ENCODE assay signal across 18 cellular contexts in the genomic region with DNA sequence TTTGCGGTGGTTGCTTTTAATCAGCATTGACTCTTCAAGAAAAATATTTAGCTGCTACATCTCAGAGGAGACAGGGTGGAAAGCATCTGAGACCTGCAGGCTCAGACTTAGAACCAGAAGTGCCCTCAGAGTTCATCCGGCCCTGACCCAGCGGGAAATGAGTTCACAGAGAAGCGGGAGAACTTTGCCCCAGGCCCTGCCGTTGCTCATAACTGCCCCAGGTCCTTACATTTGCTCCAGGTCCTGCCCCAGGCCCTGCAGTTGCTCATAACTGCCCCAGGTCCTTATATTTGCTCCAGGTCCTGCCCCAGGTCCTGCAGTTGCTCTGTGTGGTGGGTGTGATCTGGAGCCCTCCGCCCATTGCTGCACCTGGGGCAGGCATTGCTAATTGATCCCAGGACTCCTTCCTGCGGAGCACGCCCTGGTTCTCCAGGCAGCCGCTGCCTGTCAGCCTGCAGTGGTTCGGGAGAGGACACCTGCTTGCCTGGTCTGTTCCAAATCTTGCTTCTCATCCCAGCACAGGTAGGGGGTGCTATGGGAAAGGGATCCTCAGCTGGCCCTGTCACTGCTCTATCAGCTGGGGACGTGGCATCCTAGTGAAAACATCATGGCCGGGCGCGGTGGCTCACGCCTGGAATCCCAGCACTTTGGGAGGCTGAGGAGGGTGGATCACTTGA. TPM values are rescaled to one million over a fixed set of nuclear protein-coding genes. Genes with fewer than 3 reads are reported as not detected.
DNase-seq lines count a peak whose midpoint lies in the region; ATAC-seq and TF ChIP-seq lines count a peak whose summit lies in the region.
"Had no signal": no experiment of that assay in that cellular context is flagged by ENCODE, and none has a peak within 500 bp of the region (broad histone marks: within the 10 kb centered on the region; RNA-seq: fewer than 3 reads in every experiment).

No MANE protein-coding gene starts in this region.

- no peaks in the 10 kb centered on the region for H4K20me1 ChIP-seq in OCI-LY7 (ENCODE audit: insufficient read depth, low read length)

- H2AFZ ChIP-seq in OCI-LY7 (ENCODE audit: low read length), result no peak overlapping the region
- H2AFZ ChIP-seq: GM23248 had no signal

- H3K36me3 Mint-ChIP-seq in activated T-helper 1 cell treated with anti-CD3 and anti-CD28 coated beads, Interleukin-12 subunit alpha, Interleukin-12 subunit beta, Interleukin-2, Interleukin-4 antibody, amounts not matched to agents 30 ng/mL and 10 ng/mL and 1 ng/mL, durations not matched to agents 14 hours and 24 hours and 36 hours (ENCODE audit: low read depth), result peaks cover 6% of the 10 kb centered on the region

- intact Hi-C loops in OCI-LY7 (cut with micrococcal nuclease; ENCODE audit: unreplicated experiment) (no loop called here), adrenal gland (cut with DNase I) (no loop called here)
- intact Hi-C loops in activated T-helper 1 cell treated with anti-CD3 and anti-CD28 coated beads, Interleukin-12 subunit alpha, Interleukin-12 subunit beta, Interleukin-2, Interleukin-4 antibody, amounts not matched to agents 30 ng/mL and 10 ng/mL and 1 ng/mL, durations not matched to agents 14 hours and 24 hours and 36 hours (cut with micrococcal nuclease), result no loop called here

- no peaks in the 10 kb centered on the region for H3K9me3 Mint-ChIP-seq in activated T-helper 1 cell treated with anti-CD3 and anti-CD28 coated beads, Interleukin-12 subunit alpha, Interleukin-12 subunit beta, Interleukin-2, Interleukin-4 antibody, amounts not matched to agents 30 ng/mL and 10 ng/mL and 1 ng/mL, durations not matched to agents 14 hours and 24 hours and 36 hours

- TF ChIP-seq CTCF in 22Rv1 (IDR thresholded peaks at IDR 0.05), result peak; percentile 35
- TF ChIP-seq CTCF in GM10266 (IDR thresholded peaks at IDR 0.05; ENCODE audit: control insufficient read depth, insufficient read depth, low read depth, missing control alignments), result peak; percentile 21
- peak; percentile 45 for TF ChIP-seq CTCF in OCI-LY7 (conservative IDR thresholded peaks at IDR 0.05; ENCODE audit: low read length)
- no peak for TF ChIP-seq CTCF in adrenal gland (IDR thresholded peaks at IDR 0.05)

- 88 to 97% (median 93%) methylated on average over 9 to 15 of the region's 15 CpGs for WGBS in adrenal gland, 4 donors

- no peak overlapping the region for H3K4me2 ChIP-seq in OCI-LY7 (ENCODE audit: low read length)
- H3K4me2 ChIP-seq: KMS-11 had no signal

- H3K27me3 Mint-ChIP-seq in activated T-helper 1 cell treated with anti-CD3 and anti-CD28 coated beads, Interleukin-12 subunit alpha, Interleukin-12 subunit beta, Interleukin-2, Interleukin-4 antibody, amounts not matched to agents 30 ng/mL and 10 ng/mL and 1 ng/mL, durations not matched to agents 14 hours and 24 hours and 36 hours (ENCODE audit: insufficient read depth), result no peaks in the 10 kb centered on the region

- H3K9me3 ChIP-seq in OCI-LY7 (ENCODE audit: low read length), result no peaks in the 10 kb centered on the region
- H3K9me3 ChIP-seq in adrenal gland (replicated peaks in 1 of 3), result no peaks in the 10 kb centered on the region

- H3K27ac Mint-ChIP-seq in activated T-helper 1 cell treated with anti-CD3 and anti-CD28 coated beads, Interleukin-12 subunit alpha, Interleukin-12 subunit beta, Interleukin-2, Interleukin-4 antibody, amounts not matched to agents 30 ng/mL and 10 ng/mL and 1 ng/mL, durations not matched to agents 14 hours and 24 hours and 36 hours, result no peak overlapping the region

- TF ChIP-seq POLR2A in adrenal gland (IDR thresholded peaks at IDR 0.05), result no peak

- no peak overlapping the region for H3K4me3 ChIP-seq in OCI-LY7 (ENCODE audit: low read depth, low read length, poor library complexity, severe bottlenecking)
- H3K4me3 ChIP-seq in adrenal gland, result no peak overlapping the region
- H3K4me3 ChIP-seq: GM23248, skin epidermis had no signal

- H3K27me3 ChIP-seq in adrenal gland, result no peaks in the 10 kb centered on the region

- H3K27ac ChIP-seq in 22Rv1 (no peak overlapping the region), OCI-LY7 (ENCODE audit: low read depth, low read length, poor library complexity, severe bottlenecking) (no peak overlapping the region), adrenal gland (no peak overlapping the region)
- H3K27ac ChIP-seq: GM23248, KMS-11, skin epidermis had no signal

- H3K79me2 ChIP-seq in OCI-LY7 (ENCODE audit: insufficient read depth, low read depth, low read length), result no peaks in the 10 kb centered on the region

- CTCF ChIA-PET in OCI-LY7 (lab: Charles Lee; ENCODE audit: unreplicated experiment), result no interaction called here

- no peaks in the 10 kb centered on the region for H3K36me3 ChIP-seq in OCI-LY7 (ENCODE audit: insufficient read depth, low read length)
- H3K36me3 ChIP-seq in adrenal gland (replicated peaks in 1 of 2), result peaks cover 0 to 43% of the 10 kb centered on the region in 2 donors

- no peak overlapping the region for H3K4me3 Mint-ChIP-seq in activated T-helper 1 cell treated with anti-CD3 and anti-CD28 coated beads, Interleukin-12 subunit alpha, Interleukin-12 subunit beta, Interleukin-2, Interleukin-4 antibody, amounts not matched to agents 30 ng/mL and 10 ng/mL and 1 ng/mL, durations not matched to agents 14 hours and 24 hours and 36 hours

- no peaks in the 10 kb centered on the region for H3K4me1 Mint-ChIP-seq in activated T-helper 1 cell treated with anti-CD3 and anti-CD28 coated beads, Interleukin-12 subunit alpha, Interleukin-12 subunit beta, Interleukin-2, Interleukin-4 antibody, amounts not matched to agents 30 ng/mL and 10 ng/mL and 1 ng/mL, durations not matched to agents 14 hours and 24 hours and 36 hours (ENCODE audit: low read depth)

- no peak for ATAC-seq in HG02588 (IDR thresholded peaks at IDR 0.05; ENCODE audit: unreplicated experiment)
- ATAC-seq: stimulated activated naive CD8-positive, alpha-beta T cell treated with anti-CD3 and anti-CD28 coated beads, Interleukin-15, Interleukin-2, amounts not matched to agents 100 U/mL and 50 U/mL, for 24 hours had no signal

- DNase-seq in GM10266 (ENCODE audit: extremely low spot score) (no peak), OCI-LY7 (ENCODE audit: low spot score) (no peak), iPS DF 19.7 (ENCODE audit: low read depth, low spot score) (peak; percentile 15), CD1c-positive myeloid dendritic cell (ENCODE audit: extremely low spot score) (no peak), adrenal gland (no peak)
- no peak for DNase-seq in activated T-helper 1 cell treated with anti-CD3 and anti-CD28 coated beads, Interleukin-12 subunit alpha, Interleukin-12 subunit beta, Interleukin-2, Interleukin-4 antibody, amounts not matched to agents 30 ng/mL and 10 ng/mL and 1 ng/mL, durations not matched to agents 14 hours and 24 hours and 36 hours (ENCODE audit: low spot score)
- DNase-seq: activated T-cell treated with anti-CD3 and anti-CD28 coated beads, Interleukin-2, amount 50 U/mL, for 48 hours; AML-193; cerebellar nuclear complex; GM23248; NCI-H1694; NCI-H524; stimulated activated naive CD8-positive, alpha-beta T cell treated with anti-CD3 and anti-CD28 coated beads, Interleukin-15, Interleukin-2, amounts not matched to agents 100 U/mL and 50 U/mL, for 24 hours; T-helper 9 cell had no signal

- H3K4me1 ChIP-seq in OCI-LY7 (ENCODE audit: insufficient read depth, low read length, poor library complexity, severe bottlenecking) (no peaks in the 10 kb centered on the region), adrenal gland (replicated peaks in 1 of 2) (peaks cover 0 to 12% of the 10 kb centered on the region in 2 donors)

- POLR2A ChIA-PET in OCI-LY7 (lab: Charles Lee), result no interaction called here

- BruUV-seq in OCI-LY7 (replicated peaks; lab: Mats Ljungman, UMichigan), result no TSS peak

- no peaks in the 10 kb centered on the region for H3K9me2 ChIP-seq in OCI-LY7 (ENCODE audit: insufficient read depth, low read length)

RNA-seq across cellular contexts. Expression of a gene that starts 58.1 kb away (rescaled TPM):
- 151 and 166 TPM in 2 replicates for total RNA-seq in OCI-LY7 (2014; rRNA removed; shearing (Covaris generic))
- total RNA-seq in OCI-LY7 (2022), result 122 and 132 TPM in 2 replicates
- 142 and 157 TPM in 2 replicates for total RNA-seq in activated T-helper 1 cell treated with anti-CD3 and anti-CD28 coated beads, Interleukin-12 subunit alpha, Interleukin-12 subunit beta, Interleukin-2, Interleukin-4 antibody, amounts not matched to agents 30 ng/mL and 10 ng/mL and 1 ng/mL, durations not matched to agents 14 hours and 24 hours and 36 hours
- 100 to 1,000 TPM in 2 of 8 donors, 10 to 100 TPM in 6; 68.9 to 180 (median 94.0) TPM for total RNA-seq in adrenal gland
- 10 to 100 TPM; 40.2 to 65.6 (median 52.9) TPM for polyA plus RNA-seq in adrenal gland

Comparison
In these comparisons a context has a peak if more than half of its experiments do, and no peak if none do; other contexts are left out.
1. CTCF ChIP-seq: peak in 22Rv1 (single experiment), GM10266 (single experiment) and OCI-LY7 (single experiment); none in adrenal gland (0 of 6).